In the genomic region with DNA sequence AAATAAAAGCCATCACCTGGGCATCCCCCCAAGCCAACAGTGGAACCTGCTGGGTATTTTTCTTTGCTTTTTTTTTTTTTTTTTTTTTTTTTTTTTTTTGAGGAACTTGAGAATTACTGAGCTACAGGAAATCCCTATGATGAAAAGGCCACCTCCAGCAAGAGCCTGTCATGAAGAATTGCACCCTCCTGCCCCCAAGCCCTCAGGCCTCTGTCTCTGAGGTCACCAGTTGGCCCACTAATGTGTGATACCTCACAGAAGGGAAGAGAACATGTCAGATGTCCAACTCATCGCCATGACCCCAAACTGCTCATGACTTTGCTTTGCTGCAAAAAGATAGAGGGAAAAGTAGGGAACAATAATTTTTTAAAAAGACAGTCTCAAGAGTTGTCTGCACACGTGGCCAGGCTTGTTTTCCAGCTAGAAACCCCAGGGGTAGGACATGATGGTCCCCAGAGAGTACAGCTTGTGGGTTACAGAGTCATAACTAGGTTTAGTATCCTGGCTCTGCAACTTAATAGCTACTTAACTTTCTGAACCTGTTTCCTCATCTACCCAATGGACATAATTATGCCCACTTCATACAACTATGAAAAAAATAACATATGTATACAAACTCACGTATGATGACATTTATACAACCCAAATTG, we compare ENCODE assay signal across 16 cellular contexts.
DNase-seq lines count a peak whose midpoint lies in the region; ATAC-seq and TF ChIP-seq lines count a peak whose summit lies in the region.
"Had no signal": no experiment of that assay in that cellular context is flagged by ENCODE, and none has a peak within 500 bp of the region (broad histone marks: within the 10 kb centered on the region; RNA-seq: fewer than 3 reads in every experiment).

No MANE protein-coding gene starts in this region.

- no peak overlapping the region for H3K23ac ChIP-seq in trophoblast cell (ENCODE audit: low read length)

- H3K4me1 ChIP-seq in DND-41 (ENCODE audit: insufficient read depth, low read length) (peaks cover 10% of the 10 kb centered on the region), trophoblast cell (ENCODE audit: control insufficient read depth in 1 of 2, insufficient read depth in 2 of 2, low read length in 2 of 2) (no peaks in the 10 kb centered on the region)
- H3K4me1 ChIP-seq: right atrium auricular region had no signal

- H4K20me1 ChIP-seq in DND-41 (ENCODE audit: insufficient read depth, low read length) = no peaks in the 10 kb centered on the region

- no peak overlapping the region for H3K4ac ChIP-seq in trophoblast cell (ENCODE audit: low read depth, low read length)

- peaks cover 9% of the 10 kb centered on the region for H3K9me3 ChIP-seq in DND-41 (ENCODE audit: insufficient read depth, low read length, severe bottlenecking)
- H3K9me3 ChIP-seq in trophoblast cell (ENCODE audit: insufficient read depth, low read depth, low read length) = no peaks in the 10 kb centered on the region
- H3K9me3 ChIP-seq: BE2C had no signal

- H2BK5ac ChIP-seq in trophoblast cell (ENCODE audit: low read depth, low read length, poor library complexity) = no peak overlapping the region

- DNase-seq in DND-41 (no peak), NOMO-1 treated with DMSO at 0.1 percent for 48 hours (lab: John Stamatoyannopoulos, UW; ENCODE audit: unreplicated experiment) (peak; percentile 68), trophoblast cell (no peak), middle frontal gyrus (ENCODE audit: extremely low spot score, low spot score) (no peak), DMS 273 treated with DMSO at 0.1 percent for 48 hours (lab: John Stamatoyannopoulos, UW) (no peak), kidney glomerular epithelial cell (lab: John Stamatoyannopoulos, UW) (no peak)
- DNase-seq: activated CD4-positive, alpha-beta memory T cell treated with anti-CD3 and anti-CD28 coated beads, Interleukin-2, amount 10 ng/mL, durations not matched to agents 7 days and 5 days; BE2C; cerebellar nuclear complex; NCI-H146; NCI-H526 treated with DMSO at 0.1 percent for 48 hours; tibial artery had no signal

- H4K8ac ChIP-seq in trophoblast cell (ENCODE audit: low read depth, low read length) = no peak overlapping the region

- TF ChIP-seq CTCF in DND-41 (IDR thresholded peaks at IDR 0.05; ENCODE audit: borderline replicate concordance, extremely low read depth, low read length, poor library complexity, severe bottlenecking) = no peak

- H4K91ac ChIP-seq in trophoblast cell (ENCODE audit: low read depth, low read length) = no peak overlapping the region

- H3K79me2 ChIP-seq in DND-41 (ENCODE audit: insufficient read depth, low read length) (no peaks in the 10 kb centered on the region), trophoblast cell (ENCODE audit: control insufficient read depth, insufficient read depth, low read length, poor library complexity) (no peaks in the 10 kb centered on the region)

- H3K4me3 ChIP-seq in DND-41 (ENCODE audit: low read depth in 1 of 2, low read length in 2 of 2) (no peak overlapping the region), trophoblast cell (ENCODE audit: low read depth, low read length) (no peak overlapping the region)
- H3K4me3 ChIP-seq: neural progenitor cell, right atrium auricular region, tibial artery had no signal

- H3K9ac ChIP-seq in DND-41 (ENCODE audit: low read depth, low read length) (no peak overlapping the region), trophoblast cell (ENCODE audit: low read length) (no peak overlapping the region)
- H3K9ac ChIP-seq: neural progenitor cell had no signal

- no peak overlapping the region for H4K12ac ChIP-seq in trophoblast cell (ENCODE audit: low read depth, low read length)

- ATAC-seq in DND-41 (ENCODE audit: insufficient read depth, low read depth) (peak; percentile 58; the same call in 2 of the 3 replicates), GM18907 (IDR thresholded peaks at IDR 0.05; ENCODE audit: unreplicated experiment) (peak; percentile 71), HG02981 (IDR thresholded peaks at IDR 0.05; ENCODE audit: unreplicated experiment) (peak; percentile 69)

- no peak overlapping the region for H2AK5ac ChIP-seq in trophoblast cell (ENCODE audit: low read length)

- H3K36me3 ChIP-seq in DND-41 (ENCODE audit: insufficient read depth, low read length) (no peaks in the 10 kb centered on the region), trophoblast cell (ENCODE audit: control insufficient read depth in 1 of 2, insufficient read depth in 2 of 2, low read length in 2 of 2) (no peaks in the 10 kb centered on the region)
- H3K36me3 ChIP-seq: BE2C, neural progenitor cell, right atrium auricular region, tibial artery had no signal

- H2BK120ac ChIP-seq in trophoblast cell (ENCODE audit: insufficient read depth, low read length, poor library complexity) = no peak overlapping the region

- H3K18ac ChIP-seq in trophoblast cell (ENCODE audit: low read length) = no peak overlapping the region

- no CpG with 5 or more reads among the region's 3 CpGs for WGBS in trophoblast cell (ENCODE audit: extremely low coverage, insufficient coverage, insufficient read length)

- H3K79me1 ChIP-seq in trophoblast cell (ENCODE audit: low read length) = no peaks in the 10 kb centered on the region

- H2BK12ac ChIP-seq in trophoblast cell (ENCODE audit: low read length) = no peak overlapping the region

- H3K4me2 ChIP-seq in DND-41 (ENCODE audit: insufficient read depth, low read length) = no peak overlapping the region
- no peak overlapping the region for H3K4me2 ChIP-seq in trophoblast cell (ENCODE audit: low read length)
- H3K4me2 ChIP-seq: neural progenitor cell had no signal

- H3K27me3 ChIP-seq in DND-41 (ENCODE audit: insufficient read depth, low read length, poor library complexity) = no peaks in the 10 kb centered on the region
- no peaks in the 10 kb centered on the region for H3K27me3 ChIP-seq in trophoblast cell (ENCODE audit: insufficient read depth, low read length)
- H3K27me3 ChIP-seq: BE2C, neural progenitor cell, right atrium auricular region, tibial artery had no signal

- H3K14ac ChIP-seq in trophoblast cell (ENCODE audit: low read length) = no peak overlapping the region

- no peak overlapping the region for H2AFZ ChIP-seq in DND-41 (ENCODE audit: low read depth, low read length)
- H2AFZ ChIP-seq in trophoblast cell (ENCODE audit: insufficient read depth, low read length, poor library complexity) = no peak overlapping the region
- H2AFZ ChIP-seq: neural progenitor cell had no signal

- H3K27ac ChIP-seq in DND-41 (ENCODE audit: low read length) (no peak overlapping the region), trophoblast cell (ENCODE audit: low read depth, low read length) (no peak overlapping the region)
- H3K27ac ChIP-seq: neural progenitor cell, right atrium auricular region, tibial artery had no signal
